In genomic region chr6:57217270-57217669, GRCh38 we compare ENCODE assay signal across 1 cellular context.
TF ChIP-seq lines count a peak whose summit lies in the region.

No MANE protein-coding gene starts in this region.

TF ChIP-seq in K562, 482 proteins besides CTCF, POLR2A, EP300 and RAD21:
- TF ChIP-seq HLTF (IDR thresholded peaks at IDR 0.05) (no peak), ZNF280B (CRISPR knock-in tag; IDR thresholded peaks at IDR 0.05) (no peak), ATF2 (CRISPR knock-in tag; IDR thresholded peaks at IDR 0.05) (no peak), MAFG (tag; conservative IDR thresholded peaks at IDR 0.05) (no peak), FOXJ2 (tag; IDR thresholded peaks at IDR 0.05) (0 out of 2 replicates have a peak, but pooled peaks have one; percentile 32), ZBTB33 (CRISPR knock-in tag; IDR thresholded peaks at IDR 0.05) (peak; percentile 57; the same call in 1 of the 2 replicates), CUX1 (CRISPR knock-in tag; IDR thresholded peaks at IDR 0.05) (0 out of 2 replicates have a peak, but pooled peaks have one; percentile 37), CBFB (CRISPR knock-in tag; IDR thresholded peaks at IDR 0.05) (no peak), MYC (IDR thresholded peaks at IDR 0.05; ENCODE audit: low read depth, low read length) (0 out of 2 replicates have a peak, but pooled peaks have one; percentile 13), MYC (CRISPR knock-in tag; IDR thresholded peaks at IDR 0.05; ENCODE audit: borderline replicate concordance, low read depth) (no peak), SAP30 (IDR thresholded peaks at IDR 0.05; ENCODE audit: borderline replicate concordance, insufficient read depth, low read depth, low read length, poor library complexity, severe bottlenecking) (no peak), MAFF (IDR thresholded peaks at IDR 0.05; ENCODE audit: low read length) (no peak), SIX5 (IDR thresholded peaks at IDR 0.05; ENCODE audit: borderline replicate concordance in 1 of 2, insufficient read depth in 1 of 2, low read depth in 1 of 2, low read length in 2 of 2) (no peak)
